In the genomic region with DNA sequence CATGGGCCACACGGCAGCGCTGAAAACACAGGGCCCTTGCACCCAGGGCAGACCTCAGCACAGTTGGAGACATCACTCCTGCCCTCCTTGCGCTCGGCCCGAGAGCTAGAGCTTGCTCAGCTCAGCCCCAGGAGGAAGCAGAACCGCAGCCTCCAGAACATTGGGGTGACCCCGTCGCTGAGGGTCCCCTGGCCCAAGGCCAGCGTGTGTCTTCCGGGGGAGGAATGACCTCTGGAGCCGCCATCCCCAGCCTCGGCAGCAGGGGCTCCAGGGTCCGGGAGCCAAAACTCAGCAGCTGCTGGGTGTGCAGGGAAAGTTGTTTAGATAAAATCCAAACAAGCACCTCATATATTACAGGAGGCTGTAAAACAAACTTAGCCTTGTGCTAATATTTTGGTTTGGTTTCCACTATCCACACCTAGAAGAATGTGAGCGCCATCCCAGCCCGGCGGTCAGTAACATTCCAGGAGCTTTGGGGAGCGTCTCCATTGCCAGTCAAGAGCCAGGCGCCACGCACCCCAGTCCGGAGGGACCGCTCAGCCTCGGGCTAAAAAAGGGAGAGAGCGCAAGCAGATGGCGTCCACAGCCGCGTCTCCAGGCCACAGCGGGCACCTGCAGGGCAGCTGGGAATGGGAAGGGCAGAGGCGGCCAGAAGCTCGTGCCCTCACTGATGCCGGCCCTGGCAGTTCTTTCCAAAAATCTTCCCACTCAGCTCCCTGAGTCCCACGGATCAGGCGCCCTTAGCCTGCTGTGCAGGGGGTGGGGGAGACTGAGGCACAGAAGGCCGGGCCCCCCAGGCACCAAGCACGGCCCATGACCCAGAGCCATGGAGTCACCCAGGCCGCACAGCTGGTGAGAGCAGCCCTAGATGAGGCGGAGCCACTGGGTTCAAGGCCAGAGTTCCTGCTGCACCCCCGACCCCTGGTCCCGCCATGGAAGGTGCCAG, we compare ENCODE assay signal across 23 cellular contexts. TPM values are rescaled to one million over a fixed set of nuclear protein-coding genes. Genes with fewer than 3 reads are reported as not detected.
DNase-seq lines count a peak whose midpoint lies in the region; ATAC-seq, FAIRE-seq and TF ChIP-seq lines count a peak whose summit lies in the region.
"Had no signal": no experiment of that assay in that cellular context is flagged by ENCODE, and none has a peak within 500 bp of the region (broad histone marks: within the 10 kb centered on the region; RNA-seq: fewer than 3 reads in every experiment).

No MANE protein-coding gene starts in this region.

- H3K4me1 ChIP-seq in HepG2 (ENCODE audit: insufficient read depth, low read length) = peaks cover 70% of the 10 kb centered on the region
- peaks cover 24% of the 10 kb centered on the region for H3K4me1 ChIP-seq in skeletal muscle satellite cell (ENCODE audit: control insufficient read depth, insufficient read depth, low read length)

- in situ Hi-C loops in HepG2 (cut with HindIII; ENCODE audit: extremely low pct_ligation_motif_present, low pct_unique_long_range_greater_than_20kb) = no loop called here

- POLR2A ChIA-PET in HepG2 (lab: Yijun Ruan, JAX) = interaction anchor here (0.7 to 1.6 kb wide), 2 partner anchors 8 to 21 kb away, joined by 3 to 4 read pairs; no protein-coding TSS in a partner anchor

- no peak overlapping the region for H2AFZ ChIP-seq in HepG2 (ENCODE audit: low read length)

- H3K9ac ChIP-seq in HepG2 (ENCODE audit: insufficient read depth, low read depth, low read length) = no peak overlapping the region
- no peak overlapping the region for H3K9ac ChIP-seq in skeletal muscle satellite cell (ENCODE audit: low read depth, low read length)

- TF ChIP-seq RAD21 in HepG2 (CRISPR knock-in tag; IDR thresholded peaks at IDR 0.05) = no peak

- no peak overlapping the region for H3K4me3 ChIP-seq in choroid plexus epithelial cell (ENCODE audit: low read depth, low read length)
- peak overlapping the region in 1 of 3 experiments; percentile 13; a peak in 1 of 6 replicates for H3K4me3 ChIP-seq in HepG2 (replicated peaks in 1 of 3; ENCODE audit: insufficient read depth in 1 of 3, low read depth in 2 of 3, low read length in 3 of 3)
- H3K4me3 ChIP-seq in skeletal muscle satellite cell (ENCODE audit: low read length) = no peak overlapping the region
- H3K4me3 ChIP-seq in MG63 = no peak overlapping the region
- H3K4me3 ChIP-seq: breast epithelium, Peyer's patch, SK-N-MC, tibial nerve had no signal

- H3K27ac ChIP-seq in HepG2 (ENCODE audit: extremely low read length, insufficient read depth, low read length) = no peak overlapping the region
- H3K27ac ChIP-seq: neutrophil, SK-N-MC, tibial nerve, WERI-Rb-1 had no signal

- ATAC-seq in HepG2 (peak; percentile 3; the same call in 2 of the 3 replicates), SK-N-SH treated with all-trans-retinoic acid at 6 μM for 48 hours (no peak)
- ATAC-seq: HCT116 had no signal

- no peak for TF ChIP-seq POLR2A in HepG2 (IDR thresholded peaks at IDR 0.05; ENCODE audit: insufficient read depth in 1 of 2, low read depth in 2 of 2, low read length in 2 of 2)

- H3K9me3 ChIP-seq in HepG2 (ENCODE audit: low read length) (no peaks in the 10 kb centered on the region), skeletal muscle satellite cell (replicated peaks; ENCODE audit: low read length) (no peaks in the 10 kb centered on the region), MG63 (no peaks in the 10 kb centered on the region)
- H3K9me3 ChIP-seq: breast epithelium, neutrophil, Peyer's patch, tibial nerve had no signal

- TF ChIP-seq EP300 in HepG2 (IDR thresholded peaks at IDR 0.05; ENCODE audit: low read depth in 2 of 2, low read length in 2 of 2) (no peak), HepG2 (CRISPR knock-in tag; IDR thresholded peaks at IDR 0.05; ENCODE audit: borderline replicate concordance) (no peak)

- H4K20me1 ChIP-seq in HepG2 (ENCODE audit: insufficient read depth, low read length) = no peaks in the 10 kb centered on the region

- H3K4me2 ChIP-seq in HepG2 (ENCODE audit: low read depth, low read length) (peak overlapping the region; percentile 45), skeletal muscle satellite cell (ENCODE audit: low read length) (peak overlapping the region; percentile 18)

- peak; percentile 58 for DNase-seq in EH (ENCODE audit: low read depth)
- DNase-seq in choroid plexus epithelial cell (ENCODE audit: low read depth) = peak; percentile 57
- DNase-seq in HepG2 (ENCODE audit: low spot score) = no peak
- DNase-seq in MG63 = no peak
- no peak for DNase-seq in C1 segment of cervical spinal cord (lab: John Stamatoyannopoulos, UW)
- DNase-seq in stimulated activated CD4-positive, alpha-beta T cell treated with anti-CD3 and anti-CD28 coated beads, Interleukin-2, amount 100 ng/mL, for 48 hours = no peak
- DNase-seq: activated CD4-positive, alpha-beta T cell treated with anti-CD3 and anti-CD28 coated beads, Interleukin-2, amount 50 U/mL, for 4 hours; activated CD8-positive, alpha-beta memory T cell treated with anti-CD3 and anti-CD28 coated beads, Interleukin-2, amount 50 U/mL, for 48 hours; activated effector memory CD4-positive, alpha-beta T cell treated with anti-CD3 and anti-CD28 coated beads, Interleukin-2, amount 50 U/mL, for 16 hours; foreskin melanocyte; NCI-H1092 treated with DMSO at 0.1 percent for 48 hours; NCI-H2081 treated with DMSO at 0.1 percent for 48 hours; NCI-H446 treated with DMSO at 0.1 percent for 48 hours; Peyer's patch; stimulated activated naive CD4-positive, alpha-beta T cell; WERI-Rb-1 had no signal

- CTCF ChIA-PET in HepG2 (lab: Yijun Ruan, JAX; ENCODE audit: low intra/inter-chr PET ratio, low total read pairs) = no interaction called here

- no peaks in the 10 kb centered on the region for H3K79me2 ChIP-seq in HepG2 (ENCODE audit: insufficient read depth, low read length)

- H3K27me3 ChIP-seq in HepG2 (ENCODE audit: control insufficient read depth in 1 of 2, insufficient read depth in 2 of 2, low read length in 2 of 2) = peaks cover 14 to 90% of the 10 kb centered on the region in 2 experiments
- H3K27me3 ChIP-seq in skeletal muscle satellite cell (ENCODE audit: control insufficient read depth, insufficient read depth, low read length) = no peaks in the 10 kb centered on the region
- no peaks in the 10 kb centered on the region for H3K27me3 ChIP-seq in MG63
- H3K27me3 ChIP-seq: breast epithelium, neutrophil, Peyer's patch, tibial nerve had no signal

- intact Hi-C loops in HepG2 (cut with micrococcal nuclease; ENCODE audit: unreplicated experiment) = no loop called here

- H3K36me3 ChIP-seq in HepG2 (replicated peaks in 1 of 2; ENCODE audit: control insufficient read depth in 1 of 2, insufficient read depth in 2 of 2, low read length in 2 of 2) (no peaks in the 10 kb centered on the region), skeletal muscle satellite cell (ENCODE audit: insufficient read depth, low read length) (no peaks in the 10 kb centered on the region), MG63 (no peaks in the 10 kb centered on the region)
- H3K36me3 ChIP-seq: breast epithelium, neutrophil, Peyer's patch, tibial nerve, WERI-Rb-1 had no signal

- TF ChIP-seq CTCF in choroid plexus epithelial cell (conservative IDR thresholded peaks at IDR 0.05; ENCODE audit: low read depth, low read length) = peak; percentile 13
- no peak for TF ChIP-seq CTCF in HepG2 (CRISPR knock-in tag; IDR thresholded peaks at IDR 0.05)

- no TSS peak for BruUV-seq in HepG2 (replicated peaks; lab: Mats Ljungman, UMichigan)

- no peak for FAIRE-seq in HepG2 (lab: Jason Lieb, UNC)

- WGBS in HepG2 (ENCODE audit: low lambda C conversion rate) = 35% methylated on average over 21 of the region's 38 CpGs

TF ChIP-seq in HepG2, 621 proteins besides CTCF, POLR2A, EP300 and RAD21 (continues in another document):
- TF ChIP-seq THYN1 (CRISPR knock-in tag; IDR thresholded peaks at IDR 0.05; ENCODE audit: borderline replicate concordance, low read depth) (no peak), ZNF496 (CRISPR knock-in tag; IDR thresholded peaks at IDR 0.05; ENCODE audit: insufficient replicate concordance) (no peak), ZFAT (CRISPR knock-in tag; conservative IDR thresholded peaks at IDR 0.05) (no peak), TEAD3 (CRISPR knock-in tag; optimal IDR thresholded peaks at IDR 0.05; ENCODE audit: borderline replicate concordance) (peak; percentile 20)

TF ChIP-seq in SK-N-SH treated with all-trans-retinoic acid at 6 μM for 48 hours, 23 proteins besides CTCF, POLR2A, EP300 and RAD21 (continues in another document):
- TF ChIP-seq TOX (CRISPR knock-in tag; IDR thresholded peaks at IDR 0.05; ENCODE audit: borderline replicate concordance) = no peak

RNA-seq across cellular contexts. Expression of gene SLX9, which starts 52.0 kb away (rescaled TPM):
- 47.1 and 51.5 TPM in 2 replicates for total RNA-seq in HepG2 (2016; rRNA removed; fragmentation: Illumina TruSeq; extraction: Trizol)
- total RNA-seq in HepG2 (2016; cell fraction: cytosol; rRNA removed; fragmentation: Illumina TruSeq; extraction: Trizol; ENCODE audit: low read depth) = 43.4 and 50.9 TPM in 2 replicates
- 51.9 and 55.4 TPM in 2 replicates for total RNA-seq in HepG2 (2016; cell fraction: insoluble cytoplasmic fraction; rRNA removed; fragmentation: Illumina TruSeq; extraction: Trizol)
- 31.2 and 37.8 TPM in 2 replicates for total RNA-seq in HepG2 (2016; cell fraction: membrane; rRNA removed; fragmentation: Illumina TruSeq; extraction: Trizol)
- 17.3 and 20.5 TPM in 2 replicates for total RNA-seq in HepG2 (2016; cell fraction: nucleus; rRNA removed; fragmentation: Illumina TruSeq; extraction: Trizol)
- 21.0 and 22.6 TPM in 2 replicates for polyA plus RNA-seq in HepG2 (2011; rRNA removed)
- 32.4 and 47.0 TPM in 2 replicates for polyA plus RNA-seq in HepG2 (2011; cell fraction: cytosol; rRNA removed)
- polyA plus RNA-seq in HepG2 (2011; cell fraction: nucleus; rRNA removed) = 22.9 and 26.2 TPM in 2 replicates
- polyA plus RNA-seq in HepG2 (2012) = 22.9 TPM in 2 replicates
- polyA plus RNA-seq in HepG2 (2016; cell fraction: cytosol; fragmentation: Illumina TruSeq; extraction: Trizol; ENCODE audit: low read depth) = 43.3 and 45.1 TPM in 2 replicates
- 53.9 and 57.5 TPM in 2 replicates for polyA plus RNA-seq in HepG2 (2016; cell fraction: insoluble cytoplasmic fraction; fragmentation: Illumina TruSeq; extraction: Trizol; ENCODE audit: low read depth)
- 27.6 and 29.8 TPM in 2 replicates for polyA plus RNA-seq in HepG2 (2016; cell fraction: membrane; fragmentation: Illumina TruSeq; extraction: Trizol; ENCODE audit: low read depth)
- 35.4 and 41.4 TPM in 2 replicates for polyA plus RNA-seq in HepG2 (2016; cell fraction: nucleus; fragmentation: Illumina TruSeq; extraction: Trizol; ENCODE audit: insufficient read depth, low read depth)
- 14.1 and 17.2 TPM in 2 replicates for polyA minus RNA-seq in HepG2 (2011; rRNA and poly(A)+ RNA removed; ENCODE audit: low replicate concordance)
- 15.8 and 22.1 TPM in 2 replicates for polyA minus RNA-seq in HepG2 (2011; cell fraction: cytosol; rRNA and poly(A)+ RNA removed)
- 5.8 and 8.6 TPM in 2 replicates for polyA minus RNA-seq in HepG2 (2011; cell fraction: nucleus; rRNA and poly(A)+ RNA removed)
- total RNA-seq in skeletal muscle satellite cell (2012; rRNA removed) = 18.1 and 25.6 TPM in 2 replicates
- total RNA-seq in MG63 (2014; rRNA removed; shearing (Covaris generic); ENCODE audit: low replicate concordance) = 27.8 and 55.6 TPM in 2 replicates

Comparison
In these comparisons a context has a peak if more than half of its experiments do, and no peak if none do; other contexts are left out.
1. DNase-seq: peak in EH (single experiment) and choroid plexus epithelial cell (single experiment); none in HepG2 (single experiment), MG63 (single experiment), C1 segment of cervical spinal cord (0 of 14) and stimulated activated CD4-positive, alpha-beta T cell treated with anti-CD3 and anti-CD28 coated beads, Interleukin-2, amount 100 ng/mL, for 48 hours (0 of 2).